12 cellular contexts compared by ENCODE assay signal in genomic region chr22:50297510-50298265, GRCh38. TPM values are rescaled to one million over a fixed set of nuclear protein-coding genes. Genes with fewer than 3 reads are reported as not detected.
A peak's percentile ranks its signal among the peaks of the same experiment; 100 is the strongest.
DNase-seq lines count a peak whose midpoint lies in the region; ATAC-seq and TF ChIP-seq lines count a peak whose summit lies in the region.
"Had no signal": no experiment of that assay in that cellular context is flagged by ENCODE, and none has a peak within 500 bp of the region (broad histone marks: within the 10 kb centered on the region; RNA-seq: fewer than 3 reads in every experiment).

No MANE protein-coding gene starts in this region.

- H3K9me3 ChIP-seq in breast epithelium (no peaks in the 10 kb centered on the region), neuronal stem cell (replicated peaks in 1 of 2; ENCODE audit: control insufficient read depth in 2 of 2, insufficient read depth in 1 of 2, low read depth in 1 of 2, low read length in 2 of 2) (no peaks in the 10 kb centered on the region), upper lobe of left lung (no peaks in the 10 kb centered on the region)
- H3K9me3 ChIP-seq: ovary had no signal

- no peaks in the 10 kb centered on the region for H3K9me3 Mint-ChIP-seq in MCF 10A (ENCODE audit: unreplicated experiment)
- H3K9me3 Mint-ChIP-seq: CD4-positive, alpha-beta memory T cell had no signal

- CTCF ChIA-PET in MCF 10A (lab: Yijun Ruan, JAX), result interaction anchor here (0.6 to 0.9 kb wide), 2 partner anchors 26 to 35 kb away, joined by 3 read pairs; no protein-coding TSS in a partner anchor

- H3K79me1 ChIP-seq in neuronal stem cell (ENCODE audit: low read depth, low read length), result peaks cover 51% of the 10 kb centered on the region

- H3K9ac ChIP-seq in neuronal stem cell (ENCODE audit: low read depth, low read length, poor library complexity), result no peak overlapping the region

- no peak for ATAC-seq in upper lobe of left lung (ENCODE audit: low FRiP score in 2 of 2)

- H3K4me1 ChIP-seq in breast epithelium (peaks cover 66% of the 10 kb centered on the region in 2 donors), neuronal stem cell (ENCODE audit: control insufficient read depth in 2 of 2, insufficient read depth in 1 of 2, low read depth in 1 of 2, low read length in 2 of 2) (peaks cover 15 to 28% of the 10 kb centered on the region in 2 donors), upper lobe of left lung (peaks cover 85 to 90% (median 87%) of the 10 kb centered on the region in 4 donors)

- H2BK15ac ChIP-seq in neuronal stem cell (ENCODE audit: low read length), result no peak overlapping the region

- no TSS peak for BruUV-seq in MCF 10A (replicated peaks; lab: Mats Ljungman, UMichigan)

- WGBS in neuronal stem cell (ENCODE audit: extremely low coverage in 2 of 2, insufficient read length in 2 of 2, insufficient replicate concordance in 1 of 2), 2 donors, result no CpG with 5 or more reads among the region's 20 CpGs
- WGBS in upper lobe of left lung, 2 donors, result 84 to 86% methylated on average over 5 to 20 of the region's 20 CpGs

- H2BK5ac ChIP-seq in neuronal stem cell (ENCODE audit: low read length), result no peak overlapping the region

- H3K36me3 Mint-ChIP-seq in MCF 10A (ENCODE audit: insufficient read depth, unreplicated experiment), result peaks cover 26% of the 10 kb centered on the region
- H3K36me3 Mint-ChIP-seq: CD4-positive, alpha-beta memory T cell had no signal

- peak overlapping the region in 1 of 3 donors; percentile 42 for H3K4me3 ChIP-seq in breast epithelium
- H3K4me3 ChIP-seq in neuronal stem cell (ENCODE audit: low read length in 2 of 2), result no peak overlapping the region
- no peak overlapping the region for H3K4me3 ChIP-seq in upper lobe of left lung
- H3K4me3 ChIP-seq: ovary had no signal

- no peak overlapping the region for H3K14ac ChIP-seq in neuronal stem cell (ENCODE audit: low read length)

- H4K8ac ChIP-seq in neuronal stem cell (ENCODE audit: low read depth, low read length), result no peak overlapping the region

- H3K27ac ChIP-seq in breast epithelium (peak overlapping the region; percentile 94 to 98), epithelial cell of prostate (peak overlapping the region; percentile 11), neuronal stem cell (replicated peaks; ENCODE audit: low read length) (no peak overlapping the region), upper lobe of left lung (peak overlapping the region; percentile 24 to 94 (median 45))

- no peak overlapping the region for H3K4me2 ChIP-seq in neuronal stem cell (ENCODE audit: insufficient read depth, low read length, poor library complexity, severe bottlenecking)

- H3K23ac ChIP-seq in neuronal stem cell (ENCODE audit: low read depth, low read length, poor library complexity), result no peak overlapping the region

- TF ChIP-seq POLR2A in breast epithelium (IDR thresholded peaks at IDR 0.05) (no peak), upper lobe of left lung (IDR thresholded peaks at IDR 0.05) (no peak)

- TF ChIP-seq CTCF in breast epithelium (IDR thresholded peaks at IDR 0.05), result no peak
- no peak for TF ChIP-seq CTCF in MCF 10A (IDR thresholded peaks at IDR 0.05; ENCODE audit: unreplicated experiment)
- no peak for TF ChIP-seq CTCF in upper lobe of left lung (IDR thresholded peaks at IDR 0.05)

- H2BK120ac ChIP-seq in neuronal stem cell (ENCODE audit: low read depth, low read length), result no peak overlapping the region

- DNase-seq in breast epithelium (ENCODE audit: low spot score in 2 of 2), result no peak
- DNase-seq in MCF 10A (ENCODE audit: unreplicated experiment), result no peak
- DNase-seq in epithelial cell of prostate (ENCODE audit: low read depth, low spot score), result no peak
- no peak for DNase-seq in neuronal stem cell (ENCODE audit: low spot score)
- DNase-seq in upper lobe of left lung, result peak in 1 of 2 donors; percentile 71
- no peak for DNase-seq in NCI-H1436 (lab: John Stamatoyannopoulos, UW)
- no peak for DNase-seq in posterior cingulate gyrus
- DNase-seq in DMS114 treated with DMSO at 0.1 percent for 48 hours (lab: John Stamatoyannopoulos, UW; ENCODE audit: unreplicated experiment), result no peak
- DNase-seq: CD4-positive, alpha-beta memory T cell; GOT3; NCI-H69 had no signal

- H3K27me3 ChIP-seq in breast epithelium (no peaks in the 10 kb centered on the region), neuronal stem cell (ENCODE audit: control insufficient read depth in 3 of 3, insufficient read depth in 3 of 3, low read depth in 1 of 3, low read length in 3 of 3) (peaks cover 0 to 6% (median 0%) of the 10 kb centered on the region in 3 experiments), upper lobe of left lung (no peaks in the 10 kb centered on the region)
- H3K27me3 ChIP-seq: ovary had no signal

- peaks cover 28% of the 10 kb centered on the region for H3K4me1 Mint-ChIP-seq in MCF 10A (ENCODE audit: insufficient read depth, unreplicated experiment)

- no peaks in the 10 kb centered on the region for H3K27me3 Mint-ChIP-seq in MCF 10A (ENCODE audit: insufficient read depth, unreplicated experiment)

- H3K18ac ChIP-seq in neuronal stem cell (ENCODE audit: low read length), result peak overlapping the region; percentile 89

- no peak overlapping the region for H4K91ac ChIP-seq in neuronal stem cell (ENCODE audit: low read depth, low read length, poor library complexity)

- TF ChIP-seq EP300 in upper lobe of left lung (IDR thresholded peaks at IDR 0.05), result no peak

- H2BK12ac ChIP-seq in neuronal stem cell (ENCODE audit: low read length), result no peak overlapping the region

- no peaks in the 10 kb centered on the region for H3K36me3 ChIP-seq in breast epithelium
- H3K36me3 ChIP-seq in neuronal stem cell (replicated peaks in 1 of 2; ENCODE audit: control insufficient read depth in 2 of 2, insufficient read depth in 2 of 2, low read length in 2 of 2), result peaks cover 4 to 60% of the 10 kb centered on the region in 2 donors
- H3K36me3 ChIP-seq in upper lobe of left lung, result peaks cover 0 to 3% (median 0%) of the 10 kb centered on the region in 4 donors
- H3K36me3 ChIP-seq: ovary had no signal

- H2AK5ac ChIP-seq in neuronal stem cell (ENCODE audit: low read depth, low read length), result peak overlapping the region; percentile 63

- no peak overlapping the region for H3K4ac ChIP-seq in neuronal stem cell (ENCODE audit: low read length)

- H3K27ac Mint-ChIP-seq in MCF 10A (ENCODE audit: low read depth, unreplicated experiment), result no peak overlapping the region
- H3K27ac Mint-ChIP-seq: CD4-positive, alpha-beta memory T cell had no signal

- no peak overlapping the region for H2AFZ ChIP-seq in neuronal stem cell (ENCODE audit: low read length)

- intact Hi-C loops in breast epithelium (cut with DNase I; ENCODE audit: low total_unique reads), result no loop called here
- intact Hi-C loops in MCF 10A (cut with micrococcal nuclease), result no loop called here
- intact Hi-C loops in posterior cingulate gyrus (cut with DNase I), result no loop called here

- H3K4me3 Mint-ChIP-seq in MCF 10A (ENCODE audit: unreplicated experiment), result no peak overlapping the region
- H3K4me3 Mint-ChIP-seq: CD4-positive, alpha-beta memory T cell had no signal

- POLR2A ChIA-PET in MCF 10A (lab: Yijun Ruan, JAX), result interaction anchor here (2.0 kb wide), 1 partner anchor 8 kb away, joined by 7 read pairs; no protein-coding TSS in a partner anchor

RNA-seq across cellular contexts. Expression of gene PLXNB2, which starts 9.8 kb away (rescaled TPM):
- 100 to 1,000 TPM in 2 of 3 donors, 10 to 100 TPM in 1; 79.0 to 137 (median 122) TPM for total RNA-seq in breast epithelium
- 199 and 200 TPM in 2 replicates for total RNA-seq in MCF 10A (2022)
- polyA plus RNA-seq in neuronal stem cell (2013, experiment 1 of 2), result 71.0 TPM
- 69.8 TPM for polyA plus RNA-seq in neuronal stem cell (2013, experiment 2 of 2)
- total RNA-seq in upper lobe of left lung, result 100 to 1,000 TPM; 218 to 407 (median 313) TPM

RNA-seq across cellular contexts. Expression of gene MAPK11, which starts 27.5 kb away (rescaled TPM):
- total RNA-seq in breast epithelium (10 to 100 TPM in 2 of 3 donors, 1 to 10 TPM in 1; 5.7 to 16.5 (median 13.4) TPM), MCF 10A (2022) (10.4 and 11.9 TPM in 2 replicates), upper lobe of left lung (10 to 100 TPM in 1 of 6 donors, 1 to 10 TPM in 5; 3.1 to 27.3 (median 8.6) TPM)
- 4.0 TPM for polyA plus RNA-seq in neuronal stem cell (2013, experiment 1 of 2)
- polyA plus RNA-seq in neuronal stem cell (2013, experiment 2 of 2), result 3.6 TPM

RNA-seq across cellular contexts. Expression of gene DENND6B, which starts 29.1 kb away (rescaled TPM):
- total RNA-seq in breast epithelium (1 to 10 TPM; 1.8 to 6.9 (median 5.4) TPM), MCF 10A (2022) (4.0 and 5.5 TPM in 2 replicates), upper lobe of left lung (10 to 100 TPM in 5 of 6 donors, 1 to 10 TPM in 1; 9.5 to 24.1 (median 12.7) TPM)
- 12.7 TPM for polyA plus RNA-seq in neuronal stem cell (2013, experiment 1 of 2)
- 11.7 TPM for polyA plus RNA-seq in neuronal stem cell (2013, experiment 2 of 2)

RNA-seq across cellular contexts. Expression of gene MAPK12, which starts 36.2 kb away (rescaled TPM):
- total RNA-seq in breast epithelium (1 to 10 TPM; 3.8 to 9.8 (median 5.3) TPM), MCF 10A (2022) (24.9 and 25.0 TPM in 2 replicates), upper lobe of left lung (10 to 100 TPM in 3 of 6 donors, 1 to 10 TPM in 3; 3.1 to 19.2 (median 10.1) TPM)
- polyA plus RNA-seq in neuronal stem cell (2013, experiment 1 of 2), result 28.8 TPM
- polyA plus RNA-seq in neuronal stem cell (2013, experiment 2 of 2), result 28.1 TPM

RNA-seq across cellular contexts. Expression of gene PPP6R2, which starts 45.4 kb away (rescaled TPM):
- total RNA-seq in breast epithelium, result 10 to 100 TPM; 48.3 to 54.1 (median 49.5) TPM
- 28.4 and 30.1 TPM in 2 replicates for total RNA-seq in MCF 10A (2022)
- 26.8 TPM for polyA plus RNA-seq in neuronal stem cell (2013, experiment 1 of 2)
- 24.9 TPM for polyA plus RNA-seq in neuronal stem cell (2013, experiment 2 of 2)
- 100 to 1,000 TPM in 2 of 6 donors, 10 to 100 TPM in 4; 53.0 to 264 (median 63.8) TPM for total RNA-seq in upper lobe of left lung
